1 cellular context compared by ENCODE assay signal in the genomic region with DNA sequence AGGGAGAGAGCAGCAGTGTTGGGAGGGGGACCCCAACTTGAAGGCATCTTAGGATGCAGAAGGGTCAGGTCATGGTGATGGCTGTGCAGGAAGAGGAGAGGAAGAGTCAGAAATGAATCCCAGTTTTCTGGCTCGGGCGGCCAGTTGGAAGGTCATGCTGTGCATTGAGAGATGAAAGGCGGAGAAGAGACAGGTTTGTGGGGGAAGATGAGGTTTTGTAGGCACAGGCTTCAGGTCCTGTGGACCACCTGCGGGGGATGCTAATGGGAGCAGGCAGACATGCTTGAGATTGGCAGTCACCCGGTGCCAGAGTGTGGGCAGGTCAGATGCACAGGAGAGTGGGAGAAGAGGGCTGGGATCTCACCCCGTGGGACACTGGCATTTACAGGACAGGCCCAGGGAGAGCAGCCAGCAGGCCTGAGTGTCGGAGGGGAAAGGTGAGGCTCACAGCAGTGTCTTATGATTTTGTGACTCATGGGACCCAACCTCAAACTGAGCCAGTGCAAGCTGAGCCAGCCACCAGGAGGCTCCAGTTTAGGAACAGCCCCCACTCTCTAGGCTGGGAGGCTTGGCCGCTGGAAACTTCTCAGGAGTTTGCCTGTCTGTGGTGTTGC.
TF ChIP-seq lines count a peak whose summit lies in the region.

No MANE protein-coding gene starts in this region.

TF ChIP-seq in K562, 482 proteins besides CTCF, POLR2A, EP300 and RAD21:
- TF ChIP-seq SP2 (IDR thresholded peaks at IDR 0.05; ENCODE audit: extremely low read depth, low read depth, low read length, poor library complexity, severe bottlenecking) (no peak), SMARCA4 (IDR thresholded peaks at IDR 0.05) (0 out of 2 replicates have a peak, but pooled peaks have one; percentile 23), SMARCA5 (IDR thresholded peaks at IDR 0.05) (peak; percentile 11; the same call in 1 of the 2 replicates), NUFIP1 (IDR thresholded peaks at IDR 0.05; ENCODE audit: partially characterized antibody) (no peak), JUN (IDR thresholded peaks at IDR 0.05; ENCODE audit: borderline replicate concordance, low read depth, low read length) (peak; percentile 39; the same call in 1 of the 2 replicates), JUN (CRISPR knock-in tag; IDR thresholded peaks at IDR 0.05; ENCODE audit: borderline replicate concordance) (no peak), SREBF2 (CRISPR knock-in tag; IDR thresholded peaks at IDR 0.05) (no peak), SMC3 (conservative IDR thresholded peaks at IDR 0.05; ENCODE audit: insufficient read depth, low read depth, low read length) (no peak), NR2C2 (CRISPR knock-in tag; IDR thresholded peaks at IDR 0.05) (no peak), NR2C2 (tag; IDR thresholded peaks at IDR 0.05) (peak; percentile 52), NEUROD1 (IDR thresholded peaks at IDR 0.05; ENCODE audit: borderline replicate concordance, low read depth, low read length, partially characterized antibody) (peak; percentile 33), ZBTB7A (IDR thresholded peaks at IDR 0.05; ENCODE audit: borderline replicate concordance, control insufficient read depth, low read depth, low read length) (peak; percentile 31; the same call in 1 of the 2 replicates), PURB (CRISPR knock-in tag; IDR thresholded peaks at IDR 0.05; ENCODE audit: low read depth) (no peak), MAZ (CRISPR knock-in tag; conservative IDR thresholded peaks at IDR 0.05 in 1 of 2, IDR thresholded peaks at IDR 0.05 in 1 of 2) (0 out of 4 replicates have a peak, but pooled peaks of 1 of the 2 experiments have one; percentile 62), ZNF407 (IDR thresholded peaks at IDR 0.05; ENCODE audit: low read depth) (no peak), FOSL1 (tag; conservative IDR thresholded peaks at IDR 0.05) (peak; percentile 82), ASH1L (IDR thresholded peaks at IDR 0.05; ENCODE audit: borderline replicate concordance, low read depth, partially characterized antibody) (no peak), JUND (IDR thresholded peaks at IDR 0.05; ENCODE audit: borderline replicate concordance, low read depth, low read length) (peak; percentile 65; the same call in 1 of the 2 replicates), JUND (tag; IDR thresholded peaks at IDR 0.05; ENCODE audit: borderline replicate concordance, low read depth, low read length) (no peak; the same call in 2 of the 3 replicates), RCOR1 (IDR thresholded peaks at IDR 0.05; ENCODE audit: borderline replicate concordance in 1 of 2, low read depth in 2 of 2, low read length in 2 of 2) (peak in 1 of 2 experiments; percentile 15; a peak in 1 of 4 replicates)
- TF ChIP-seq, protein P1, sequence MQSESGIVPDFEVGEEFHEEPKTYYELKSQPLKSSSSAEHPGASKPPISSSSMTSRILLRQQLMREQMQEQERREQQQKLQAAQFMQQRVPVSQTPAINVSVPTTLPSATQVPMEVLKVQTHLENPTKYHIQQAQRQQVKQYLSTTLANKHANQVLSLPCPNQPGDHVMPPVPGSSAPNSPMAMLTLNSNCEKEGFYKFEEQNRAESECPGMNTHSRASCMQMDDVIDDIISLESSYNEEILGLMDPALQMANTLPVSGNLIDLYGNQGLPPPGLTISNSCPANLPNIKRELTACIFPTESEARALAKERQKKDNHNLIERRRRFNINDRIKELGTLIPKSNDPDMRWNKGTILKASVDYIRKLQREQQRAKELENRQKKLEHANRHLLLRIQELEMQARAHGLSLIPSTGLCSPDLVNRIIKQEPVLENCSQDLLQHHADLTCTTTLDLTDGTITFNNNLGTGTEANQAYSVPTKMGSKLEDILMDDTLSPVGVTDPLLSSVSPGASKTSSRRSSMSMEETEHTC (IDR thresholded peaks at IDR 0.05), result peak; percentile 59; the same call in 1 of the 2 replicates
- TF ChIP-seq, protein P2, sequence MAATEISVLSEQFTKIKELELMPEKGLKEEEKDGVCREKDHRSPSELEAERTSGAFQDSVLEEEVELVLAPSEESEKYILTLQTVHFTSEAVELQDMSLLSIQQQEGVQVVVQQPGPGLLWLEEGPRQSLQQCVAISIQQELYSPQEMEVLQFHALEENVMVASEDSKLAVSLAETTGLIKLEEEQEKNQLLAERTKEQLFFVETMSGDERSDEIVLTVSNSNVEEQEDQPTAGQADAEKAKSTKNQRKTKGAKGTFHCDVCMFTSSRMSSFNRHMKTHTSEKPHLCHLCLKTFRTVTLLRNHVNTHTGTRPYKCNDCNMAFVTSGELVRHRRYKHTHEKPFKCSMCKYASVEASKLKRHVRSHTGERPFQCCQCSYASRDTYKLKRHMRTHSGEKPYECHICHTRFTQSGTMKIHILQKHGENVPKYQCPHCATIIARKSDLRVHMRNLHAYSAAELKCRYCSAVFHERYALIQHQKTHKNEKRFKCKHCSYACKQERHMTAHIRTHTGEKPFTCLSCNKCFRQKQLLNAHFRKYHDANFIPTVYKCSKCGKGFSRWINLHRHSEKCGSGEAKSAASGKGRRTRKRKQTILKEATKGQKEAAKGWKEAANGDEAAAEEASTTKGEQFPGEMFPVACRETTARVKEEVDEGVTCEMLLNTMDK (IDR thresholded peaks at IDR 0.05; ENCODE audit: borderline replicate concordance, insufficient read depth, low read depth, low read length, poor library complexity, severe bottlenecking), result peak; percentile 52
- TF ChIP-seq, protein P3, sequence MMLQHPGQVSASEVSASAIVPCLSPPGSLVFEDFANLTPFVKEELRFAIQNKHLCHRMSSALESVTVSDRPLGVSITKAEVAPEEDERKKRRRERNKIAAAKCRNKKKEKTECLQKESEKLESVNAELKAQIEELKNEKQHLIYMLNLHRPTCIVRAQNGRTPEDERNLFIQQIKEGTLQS (IDR thresholded peaks at IDR 0.05), result peak; percentile 48; the same call in 1 of the 2 replicates
- TF ChIP-seq, protein P3 (CRISPR knock-in tag; conservative IDR thresholded peaks at IDR 0.05), result no peak
